8 cellular contexts compared by ENCODE assay signal in genomic region chr17:63600569-63601438, GRCh38. TPM values are rescaled to one million over a fixed set of nuclear protein-coding genes. Genes with fewer than 3 reads are reported as not detected.
DNase-seq lines count a peak whose midpoint lies in the region; ATAC-seq, FAIRE-seq and TF ChIP-seq lines count a peak whose summit lies in the region.

Gene TACO1 (plus strand): TSS chr17:63600895. CDS start chr17:63601084, 189 bp downstream.

- H3K9me1 ChIP-seq in keratinocyte (ENCODE audit: control insufficient read depth, extremely low read depth, insufficient read depth, low read length), result no peaks in the 10 kb centered on the region

- peaks cover 15% of the 10 kb centered on the region for H3K79me2 ChIP-seq in keratinocyte (ENCODE audit: control insufficient read depth, insufficient read depth, low read length)

- peak within 1 kb of the TSS; percentile 88 for H3K27ac Mint-ChIP-seq in central memory CD8-positive, alpha-beta T cell (ENCODE audit: low read depth)

- peaks cover 32% of the 10 kb centered on the region for H3K4me1 Mint-ChIP-seq in central memory CD8-positive, alpha-beta T cell

- TF ChIP-seq CTCF in AG09309 (IDR thresholded peaks at IDR 0.05; ENCODE audit: control insufficient read depth, insufficient read depth, low read depth, low read length, missing control alignments) (no peak), keratinocyte (optimal IDR thresholded peaks at IDR 0.05 in 1 of 3, IDR thresholded peaks at IDR 0.05 in 1 of 3, conservative IDR thresholded peaks at IDR 0.05 in 1 of 3; ENCODE audit: extremely low read depth in 1 of 3, insufficient read depth in 2 of 3, low read length in 3 of 3) (no peak)

- H2AFZ ChIP-seq in keratinocyte (ENCODE audit: control insufficient read depth, low read length), result peak within 1 kb of the TSS; percentile 94

- H3K36me3 Mint-ChIP-seq in central memory CD8-positive, alpha-beta T cell (ENCODE audit: insufficient read depth), result peaks cover 15% of the 10 kb centered on the region

- H3K4me3 ChIP-seq in AG09309 (ENCODE audit: control insufficient read depth, low read depth, low read length) (peak within 1 kb of the TSS; percentile 67), keratinocyte (ENCODE audit: control insufficient read depth in 2 of 3, extremely low read depth in 1 of 3, insufficient read depth in 2 of 3, low read depth in 1 of 3, low read length in 3 of 3) (peak within 1 kb of the TSS; percentile 91 to 94 (median 93))

- dilution Hi-C loops in keratinocyte (cut with MboI; ENCODE audit: extremely low pct_ligation_motif_present, low sequenced_read_pairs), result no loop called here

- H3K9me3 ChIP-seq in keratinocyte (ENCODE audit: control insufficient read depth, low read depth, low read length), result no peaks in the 10 kb centered on the region

- no peaks in the 10 kb centered on the region for H4K20me1 ChIP-seq in keratinocyte (ENCODE audit: control insufficient read depth, extremely low read depth, insufficient read depth, low read length)

- FAIRE-seq in keratinocyte (lab: Jason Lieb, UNC), result no peak

- peak within 1 kb of the TSS; percentile 98 for H3K4me2 ChIP-seq in keratinocyte (ENCODE audit: control insufficient read depth, extremely low read depth, insufficient read depth, low read depth, low read length)

- H3K4me1 ChIP-seq in keratinocyte (ENCODE audit: control insufficient read depth, extremely low read depth, insufficient read depth, low read length), result peaks cover 12% of the 10 kb centered on the region

- H3K9me3 Mint-ChIP-seq in central memory CD8-positive, alpha-beta T cell, result no peaks in the 10 kb centered on the region

- no peaks in the 10 kb centered on the region for H3K27me3 ChIP-seq in keratinocyte (ENCODE audit: control insufficient read depth, extremely low read depth, insufficient read depth, low read length)

- H3K9ac ChIP-seq in keratinocyte (ENCODE audit: control insufficient read depth, extremely low read depth, insufficient read depth, low read length), result peak within 1 kb of the TSS; percentile 89

- H3K27ac ChIP-seq in keratinocyte (ENCODE audit: control insufficient read depth, insufficient read depth, low read length), result peak within 1 kb of the TSS; percentile 77

- H3K36me3 ChIP-seq in keratinocyte (ENCODE audit: control insufficient read depth in 2 of 2, extremely low read depth in 1 of 2, insufficient read depth in 2 of 2, low read length in 2 of 2), result peaks cover 4 to 5% of the 10 kb centered on the region in 2 experiments

- DNase-seq in AG09309 (ENCODE audit: low read depth), result peak; percentile 40
- peak; percentile 66 to 83 for DNase-seq in NCI-H446 (lab: John Stamatoyannopoulos, UW)
- peak; percentile 55 to 69 for DNase-seq in central memory CD8-positive, alpha-beta T cell (ENCODE audit: low spot score in 2 of 2)
- peak; percentile 11 for DNase-seq in keratinocyte (ENCODE audit: low read depth, low spot score)
- peak; percentile 77 for DNase-seq in stimulated activated CD4-positive, alpha-beta T cell treated with anti-CD3 and anti-CD28 coated beads, Interleukin-12 subunit alpha, Interleukin-12 subunit beta, amount 100 ng/mL, for 4 hours

- peak within 1 kb of the TSS; percentile 88 for H3K4me3 Mint-ChIP-seq in central memory CD8-positive, alpha-beta T cell

- H3K27me3 Mint-ChIP-seq in central memory CD8-positive, alpha-beta T cell, result no peaks in the 10 kb centered on the region

- ATAC-seq in GM19025 (IDR thresholded peaks at IDR 0.05; ENCODE audit: low read depth, unreplicated experiment), result peak; percentile 90
- peak; percentile 85 for ATAC-seq in HG03342 (IDR thresholded peaks at IDR 0.05; ENCODE audit: unreplicated experiment)
- ATAC-seq in activated CD4-positive, CD25-positive, alpha-beta regulatory T cell treated with anti-CD3 and anti-CD28 coated beads, Interleukin-2, amount 50 U/mL, for 24 hours, result peak; percentile 80 to 84
- ATAC-seq in central memory CD8-positive, alpha-beta T cell (replicated peaks; ENCODE audit: extremely low read depth, poor library complexity, severe bottlenecking), result peak; percentile 45

RNA-seq across cellular contexts. Expression of gene TACO1, which starts in this region (rescaled TPM):
- polyA plus RNA-seq in keratinocyte, result 17.8 to 27.2 TPM (median 23.5 TPM) in 3 replicates
- 29.3 TPM for polyA plus RNA-seq in keratinocyte (2011; ENCODE audit: low read depth)
- 20.4 and 28.5 TPM in 2 replicates for polyA plus RNA-seq in keratinocyte (2011; cell fraction: cytosol; rRNA removed)
- polyA plus RNA-seq in keratinocyte (2011; cell fraction: nucleus; rRNA removed), result 16.4 and 17.8 TPM in 2 replicates
- polyA plus RNA-seq in keratinocyte (2012; ENCODE audit: low replicate concordance), result 17.4 and 22.4 TPM in 2 replicates
- polyA minus RNA-seq in keratinocyte, result 10.9 to 13.9 TPM (median 12.1 TPM) in 3 replicates
- 15.2 TPM for polyA minus RNA-seq in keratinocyte (2011; cell fraction: cytosol; rRNA and poly(A)+ RNA removed)
- polyA minus RNA-seq in keratinocyte (2011; cell fraction: nucleus; rRNA and poly(A)+ RNA removed), result 5.0 and 9.3 TPM in 2 replicates

Comparison
In these comparisons a context has a peak if more than half of its experiments do, and no peak if none do; other contexts are left out.
1. Peak in every context shown above with its lines: DNase-seq, ATAC-seq, H3K4me3 ChIP-seq and H3K27ac ChIP-seq.
2. DNase-seq: peak in every context shown above with its lines; median percentile 77 in stimulated activated CD4-positive, alpha-beta T cell treated with anti-CD3 and anti-CD28 coated beads, Interleukin-12 subunit alpha, Interleukin-12 subunit beta, amount 100 ng/mL, for 4 hours; 74 in NCI-H446; 62 in central memory CD8-positive, alpha-beta T cell; 40 in AG09309; 11 in keratinocyte.